ENCODE assay signal across 19 cellular contexts in genomic region chr20:63097336-63097831, GRCh38.
DNase-seq lines count a peak whose midpoint lies in the region; ATAC-seq, FAIRE-seq and TF ChIP-seq lines count a peak whose summit lies in the region.
"Had no signal": no experiment of that assay in that cellular context is flagged by ENCODE, and none has a peak within 500 bp of the region (broad histone marks: within the 10 kb centered on the region; RNA-seq: fewer than 3 reads in every experiment).

No MANE protein-coding gene starts in this region.

- WGBS in transverse colon (ENCODE audit: low coverage in 1 of 2), 2 donors, result 77% methylated on average over 14 of the region's 21 CpGs; no CpG with 5 or more reads in 1 of the 2 donors

- TF ChIP-seq EP300 in transverse colon (IDR thresholded peaks at IDR 0.05; ENCODE audit: low read depth), result no peak

- no peak for TF ChIP-seq POLR2A in transverse colon (IDR thresholded peaks at IDR 0.05)

- no peak overlapping the region for H3K4me3 Mint-ChIP-seq in activated naive CD4-positive, alpha-beta T cell treated with anti-CD3 and anti-CD28 coated beads, Interleukin-2, amount 10 ng/mL, durations not matched to agents 7 days and 5 days
- no peak overlapping the region for H3K4me3 Mint-ChIP-seq in WTC11
- H3K4me3 Mint-ChIP-seq: CD4-positive, CD25-positive, alpha-beta regulatory T cell; dendritic cell treated with granulocyte-macrophage colony-stimulating factor and Interleukin-4, amounts not matched to agents 40 ng/mL and 50 ng/mL, for 4 days; T-cell had no signal

- no peak for FAIRE-seq in kidney (lab: Jason Lieb, UNC)
- FAIRE-seq: bronchial epithelial cell had no signal

- H3K9ac ChIP-seq in kidney (ENCODE audit: low read length in 2 of 2), result no peak overlapping the region

- peaks cover 23% of the 10 kb centered on the region for H3K27me3 Mint-ChIP-seq in activated naive CD4-positive, alpha-beta T cell treated with anti-CD3 and anti-CD28 coated beads, Interleukin-2, amount 10 ng/mL, durations not matched to agents 7 days and 5 days
- H3K27me3 Mint-ChIP-seq in WTC11 (ENCODE audit: low read depth), result no peaks in the 10 kb centered on the region; the same call in 1 of the 2 replicates

- peak; percentile 6 for DNase-seq in activated naive CD4-positive, alpha-beta T cell treated with anti-CD3 and anti-CD28 coated beads, Interleukin-2, amount 10 ng/mL, durations not matched to agents 7 days and 5 days
- no peak for DNase-seq in activated naive CD4-positive, alpha-beta T cell treated with Interleukin-2 at 50 U/mL for 16 hours
- DNase-seq in WTC11 (ENCODE audit: low spot score) (peak; percentile 7), kidney (peak; percentile 74), transverse colon (peak; percentile 3), HPDE6-E6E7 (ENCODE audit: extremely low spot score) (no peak)
- DNase-seq: CD4-positive, CD25-positive, alpha-beta regulatory T cell; GF-D8; NCI-H748 treated with DMSO at 0.1 percent for 48 hours; SIG-M5; substantia nigra had no signal

- no peak overlapping the region for H3K4me3 ChIP-seq in kidney (ENCODE audit: low read length in 2 of 2)
- no peak overlapping the region for H3K4me3 ChIP-seq in transverse colon
- H3K4me3 ChIP-seq: heart right ventricle, vagina had no signal

- H3K9me3 Mint-ChIP-seq in activated naive CD4-positive, alpha-beta T cell treated with anti-CD3 and anti-CD28 coated beads, Interleukin-2, amount 10 ng/mL, durations not matched to agents 7 days and 5 days, result no peaks in the 10 kb centered on the region
- H3K9me3 Mint-ChIP-seq in WTC11, result no peaks in the 10 kb centered on the region
- H3K9me3 Mint-ChIP-seq: dendritic cell treated with granulocyte-macrophage colony-stimulating factor and Interleukin-4, amounts not matched to agents 40 ng/mL and 50 ng/mL, for 4 days; IgD-negative memory B cell; T-cell had no signal

- POLR2A ChIA-PET in WTC11 (lab: Charles Lee), result no interaction called here

- peaks cover 67% of the 10 kb centered on the region for H3K27me3 ChIP-seq in transverse colon
- H3K27me3 ChIP-seq: vagina had no signal

- H3K27ac ChIP-seq in kidney (ENCODE audit: low read depth in 2 of 2, low read length in 2 of 2) (no peak overlapping the region), transverse colon (no peak overlapping the region)
- H3K27ac ChIP-seq: heart right ventricle, vagina had no signal

- in situ Hi-C loops in transverse colon (cut with MboI; ENCODE audit: low pct_ligation_motif_present in 1 of 4, low pct_unique_long_range_greater_than_20kb in 1 of 4, low sequenced_read_pairs in 3 of 4), result no loop called here

- TF ChIP-seq CTCF in WTC11 (IDR thresholded peaks at IDR 0.05) (no peak), kidney (IDR thresholded peaks at IDR 0.05; ENCODE audit: borderline replicate concordance, extremely low read depth, insufficient read depth) (no peak), transverse colon (IDR thresholded peaks at IDR 0.05) (no peak)

- no peaks in the 10 kb centered on the region for H3K9me3 ChIP-seq in kidney (ENCODE audit: control insufficient read depth in 1 of 2, low read length in 2 of 2)
- no peaks in the 10 kb centered on the region for H3K9me3 ChIP-seq in transverse colon
- H3K9me3 ChIP-seq: heart right ventricle, vagina had no signal

- H3K4me1 Mint-ChIP-seq in activated naive CD4-positive, alpha-beta T cell treated with anti-CD3 and anti-CD28 coated beads, Interleukin-2, amount 10 ng/mL, durations not matched to agents 7 days and 5 days, result peaks cover 7% of the 10 kb centered on the region
- H3K4me1 Mint-ChIP-seq in WTC11, result peaks cover 5% of the 10 kb centered on the region; the same call in 1 of the 2 replicates

- ATAC-seq in WTC11 (no peak), GM19328 (IDR thresholded peaks at IDR 0.05; ENCODE audit: unreplicated experiment) (no peak), GM18511 (IDR thresholded peaks at IDR 0.05; ENCODE audit: unreplicated experiment) (no peak)
- ATAC-seq: heart right ventricle, T-cell had no signal

- intact Hi-C loops in kidney (cut with DNase I) (no loop called here), transverse colon (cut with DNase I; ENCODE audit: low total_unique reads) (no loop called here)

- H3K27ac Mint-ChIP-seq in activated naive CD4-positive, alpha-beta T cell treated with anti-CD3 and anti-CD28 coated beads, Interleukin-2, amount 10 ng/mL, durations not matched to agents 7 days and 5 days, result no peak overlapping the region
- no peak overlapping the region for H3K27ac Mint-ChIP-seq in WTC11
- H3K27ac Mint-ChIP-seq: CD4-positive, CD25-positive, alpha-beta regulatory T cell; dendritic cell treated with granulocyte-macrophage colony-stimulating factor and Interleukin-4, amounts not matched to agents 40 ng/mL and 50 ng/mL, for 4 days; IgD-negative memory B cell; T-cell had no signal

- CTCF ChIA-PET in activated naive CD4-positive, alpha-beta T cell treated with anti-CD3 and anti-CD28 coated beads, Interleukin-2, amount 10 ng/mL, durations not matched to agents 7 days and 5 days (lab: Charles Lee), result no interaction called here
- CTCF ChIA-PET in WTC11 (lab: Charles Lee), result no interaction called here

- H3K36me3 Mint-ChIP-seq in activated naive CD4-positive, alpha-beta T cell treated with anti-CD3 and anti-CD28 coated beads, Interleukin-2, amount 10 ng/mL, durations not matched to agents 7 days and 5 days, result no peaks in the 10 kb centered on the region
- no peaks in the 10 kb centered on the region for H3K36me3 Mint-ChIP-seq in WTC11
- H3K36me3 Mint-ChIP-seq: CD4-positive, CD25-positive, alpha-beta regulatory T cell; IgD-negative memory B cell; T-cell had no signal

- H3K36me3 ChIP-seq in kidney (ENCODE audit: control insufficient read depth in 1 of 2, insufficient read depth in 2 of 2, low read length in 2 of 2) (no peaks in the 10 kb centered on the region), transverse colon (no peaks in the 10 kb centered on the region)
- H3K36me3 ChIP-seq: heart right ventricle, vagina had no signal

- H3K4me1 ChIP-seq in kidney (ENCODE audit: control insufficient read depth in 1 of 2, insufficient read depth in 1 of 2, low read depth in 1 of 2, low read length in 2 of 2), result no peaks in the 10 kb centered on the region
- peaks cover 0 to 6% (median 2%) of the 10 kb centered on the region in 4 donors for H3K4me1 ChIP-seq in transverse colon
- H3K4me1 ChIP-seq: vagina had no signal

TF ChIP-seq in WTC11, 78 proteins besides CTCF, POLR2A, EP300 and RAD21:
- TF ChIP-seq ESRRA (CRISPR knock-in tag; IDR thresholded peaks at IDR 0.05; ENCODE audit: borderline replicate concordance) (no peak), GABPB1 (CRISPR knock-in tag; IDR thresholded peaks at IDR 0.05) (no peak), ATF1 (CRISPR knock-in tag; IDR thresholded peaks at IDR 0.05) (no peak), FOXJ3 (CRISPR knock-in tag; IDR thresholded peaks at IDR 0.05; ENCODE audit: borderline replicate concordance) (no peak), OVOL2 (CRISPR knock-in tag; IDR thresholded peaks at IDR 0.05; ENCODE audit: borderline replicate concordance) (no peak), PRDM15 (CRISPR knock-in tag; IDR thresholded peaks at IDR 0.05) (no peak), CREM (CRISPR knock-in tag; IDR thresholded peaks at IDR 0.05) (no peak), TEAD4 (CRISPR knock-in tag; IDR thresholded peaks at IDR 0.05) (no peak), ZNF281 (CRISPR knock-in tag; IDR thresholded peaks at IDR 0.05) (no peak), CBFB (CRISPR knock-in tag; IDR thresholded peaks at IDR 0.05; ENCODE audit: low read depth) (no peak), NFE2L1 (CRISPR knock-in tag; IDR thresholded peaks at IDR 0.05) (no peak)

Comparison
In these comparisons a context has a peak if more than half of its experiments do, and no peak if none do; other contexts are left out.
1. DNase-seq: peak in activated naive CD4-positive, alpha-beta T cell treated with anti-CD3 and anti-CD28 coated beads, Interleukin-2, amount 10 ng/mL, durations not matched to agents 7 days and 5 days (single experiment), WTC11 (single experiment), kidney (single experiment) and transverse colon (single experiment); none in activated naive CD4-positive, alpha-beta T cell treated with Interleukin-2 at 50 U/mL for 16 hours (single experiment) and HPDE6-E6E7 (single experiment).